Comparison of ENCODE assay signal across 1 cellular context in genomic region chr9:128550226-128550625, GRCh38.
TF ChIP-seq lines count a peak whose summit lies in the region.

No MANE protein-coding gene starts in this region.

TF ChIP-seq in GM23338, 12 proteins besides CTCF, POLR2A, EP300 and RAD21 (continued from another document):
- TF ChIP-seq, protein P1, sequence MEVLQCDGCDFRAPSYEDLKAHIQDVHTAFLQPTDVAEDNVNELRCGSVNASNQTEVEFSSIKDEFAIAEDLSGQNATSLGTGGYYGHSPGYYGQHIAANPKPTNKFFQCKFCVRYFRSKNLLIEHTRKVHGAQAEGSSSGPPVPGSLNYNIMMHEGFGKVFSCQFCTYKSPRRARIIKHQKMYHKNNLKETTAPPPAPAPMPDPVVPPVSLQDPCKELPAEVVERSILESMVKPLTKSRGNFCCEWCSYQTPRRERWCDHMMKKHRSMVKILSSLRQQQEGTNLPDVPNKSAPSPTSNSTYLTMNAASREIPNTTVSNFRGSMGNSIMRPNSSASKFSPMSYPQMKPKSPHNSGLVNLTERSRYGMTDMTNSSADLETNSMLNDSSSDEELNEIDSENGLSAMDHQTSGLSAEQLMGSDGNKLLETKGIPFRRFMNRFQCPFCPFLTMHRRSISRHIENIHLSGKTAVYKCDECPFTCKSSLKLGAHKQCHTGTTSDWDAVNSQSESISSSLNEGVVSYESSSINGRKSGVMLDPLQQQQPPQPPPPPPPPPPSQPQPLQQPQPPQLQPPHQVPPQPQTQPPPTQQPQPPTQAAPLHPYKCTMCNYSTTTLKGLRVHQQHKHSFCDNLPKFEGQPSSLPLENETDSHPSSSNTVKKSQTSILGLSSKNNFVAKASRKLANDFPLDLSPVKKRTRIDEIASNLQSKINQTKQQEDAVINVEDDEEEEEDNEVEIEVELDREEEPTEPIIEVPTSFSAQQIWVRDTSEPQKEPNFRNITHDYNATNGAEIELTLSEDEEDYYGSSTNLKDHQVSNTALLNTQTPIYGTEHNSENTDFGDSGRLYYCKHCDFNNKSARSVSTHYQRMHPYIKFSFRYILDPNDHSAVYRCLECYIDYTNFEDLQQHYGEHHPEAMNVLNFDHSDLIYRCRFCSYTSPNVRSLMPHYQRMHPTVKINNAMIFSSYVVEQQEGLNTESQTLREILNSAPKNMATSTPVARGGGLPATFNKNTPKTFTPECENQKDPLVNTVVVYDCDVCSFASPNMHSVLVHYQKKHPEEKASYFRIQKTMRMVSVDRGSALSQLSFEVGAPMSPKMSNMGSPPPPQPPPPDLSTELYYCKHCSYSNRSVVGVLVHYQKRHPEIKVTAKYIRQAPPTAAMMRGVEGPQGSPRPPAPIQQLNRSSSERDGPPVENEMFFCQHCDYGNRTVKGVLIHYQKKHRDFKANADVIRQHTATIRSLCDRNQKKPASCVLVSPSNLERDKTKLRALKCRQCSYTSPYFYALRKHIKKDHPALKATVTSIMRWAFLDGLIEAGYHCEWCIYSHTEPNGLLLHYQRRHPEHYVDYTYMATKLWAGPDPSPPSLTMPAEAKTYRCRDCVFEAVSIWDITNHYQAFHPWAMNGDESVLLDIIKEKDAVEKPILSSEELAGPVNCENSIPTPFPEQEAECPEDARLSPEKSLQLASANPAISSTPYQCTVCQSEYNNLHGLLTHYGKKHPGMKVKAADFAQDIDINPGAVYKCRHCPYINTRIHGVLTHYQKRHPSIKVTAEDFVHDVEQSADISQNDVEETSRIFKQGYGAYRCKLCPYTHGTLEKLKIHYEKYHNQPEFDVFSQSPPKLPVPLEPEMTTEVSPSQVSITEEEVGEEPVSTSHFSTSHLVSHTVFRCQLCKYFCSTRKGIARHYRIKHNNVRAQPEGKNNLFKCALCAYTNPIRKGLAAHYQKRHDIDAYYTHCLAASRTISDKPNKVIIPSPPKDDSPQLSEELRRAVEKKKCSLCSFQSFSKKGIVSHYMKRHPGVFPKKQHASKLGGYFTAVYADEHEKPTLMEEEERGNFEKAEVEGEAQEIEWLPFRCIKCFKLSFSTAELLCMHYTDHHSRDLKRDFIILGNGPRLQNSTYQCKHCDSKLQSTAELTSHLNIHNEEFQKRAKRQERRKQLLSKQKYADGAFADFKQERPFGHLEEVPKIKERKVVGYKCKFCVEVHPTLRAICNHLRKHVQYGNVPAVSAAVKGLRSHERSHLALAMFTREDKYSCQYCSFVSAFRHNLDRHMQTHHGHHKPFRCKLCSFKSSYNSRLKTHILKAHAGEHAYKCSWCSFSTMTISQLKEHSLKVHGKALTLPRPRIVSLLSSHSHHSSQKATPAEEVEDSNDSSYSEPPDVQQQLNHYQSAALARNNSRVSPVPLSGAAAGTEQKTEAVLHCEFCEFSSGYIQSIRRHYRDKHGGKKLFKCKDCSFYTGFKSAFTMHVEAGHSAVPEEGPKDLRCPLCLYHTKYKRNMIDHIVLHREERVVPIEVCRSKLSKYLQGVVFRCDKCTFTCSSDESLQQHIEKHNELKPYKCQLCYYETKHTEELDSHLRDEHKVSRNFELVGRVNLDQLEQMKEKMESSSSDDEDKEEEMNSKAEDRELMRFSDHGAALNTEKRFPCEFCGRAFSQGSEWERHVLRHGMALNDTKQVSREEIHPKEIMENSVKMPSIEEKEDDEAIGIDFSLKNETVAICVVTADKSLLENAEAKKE (CRISPR knock-in tag; IDR thresholded peaks at IDR 0.05) = no peak
- TF ChIP-seq EZH2 (IDR thresholded peaks at IDR 0.05; ENCODE audit: low read depth, unreplicated experiment) (no peak), STAT1 (IDR thresholded peaks at IDR 0.05; ENCODE audit: unreplicated experiment) (no peak), ZNF331 (CRISPR knock-in tag; IDR thresholded peaks at IDR 0.05; ENCODE audit: low read depth) (no peak), POLR2AphosphoS5 (IDR thresholded peaks at IDR 0.05; ENCODE audit: low read depth) (no peak), ZNF114 (CRISPR knock-in tag; IDR thresholded peaks at IDR 0.05) (no peak)
- TF ChIP-seq, protein P2, sequence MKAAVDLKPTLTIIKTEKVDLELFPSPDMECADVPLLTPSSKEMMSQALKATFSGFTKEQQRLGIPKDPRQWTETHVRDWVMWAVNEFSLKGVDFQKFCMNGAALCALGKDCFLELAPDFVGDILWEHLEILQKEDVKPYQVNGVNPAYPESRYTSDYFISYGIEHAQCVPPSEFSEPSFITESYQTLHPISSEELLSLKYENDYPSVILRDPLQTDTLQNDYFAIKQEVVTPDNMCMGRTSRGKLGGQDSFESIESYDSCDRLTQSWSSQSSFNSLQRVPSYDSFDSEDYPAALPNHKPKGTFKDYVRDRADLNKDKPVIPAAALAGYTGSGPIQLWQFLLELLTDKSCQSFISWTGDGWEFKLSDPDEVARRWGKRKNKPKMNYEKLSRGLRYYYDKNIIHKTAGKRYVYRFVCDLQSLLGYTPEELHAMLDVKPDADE (IDR thresholded peaks at IDR 0.05) = no peak
